Comparison of ENCODE assay signal across 9 cellular contexts in the genomic region with DNA sequence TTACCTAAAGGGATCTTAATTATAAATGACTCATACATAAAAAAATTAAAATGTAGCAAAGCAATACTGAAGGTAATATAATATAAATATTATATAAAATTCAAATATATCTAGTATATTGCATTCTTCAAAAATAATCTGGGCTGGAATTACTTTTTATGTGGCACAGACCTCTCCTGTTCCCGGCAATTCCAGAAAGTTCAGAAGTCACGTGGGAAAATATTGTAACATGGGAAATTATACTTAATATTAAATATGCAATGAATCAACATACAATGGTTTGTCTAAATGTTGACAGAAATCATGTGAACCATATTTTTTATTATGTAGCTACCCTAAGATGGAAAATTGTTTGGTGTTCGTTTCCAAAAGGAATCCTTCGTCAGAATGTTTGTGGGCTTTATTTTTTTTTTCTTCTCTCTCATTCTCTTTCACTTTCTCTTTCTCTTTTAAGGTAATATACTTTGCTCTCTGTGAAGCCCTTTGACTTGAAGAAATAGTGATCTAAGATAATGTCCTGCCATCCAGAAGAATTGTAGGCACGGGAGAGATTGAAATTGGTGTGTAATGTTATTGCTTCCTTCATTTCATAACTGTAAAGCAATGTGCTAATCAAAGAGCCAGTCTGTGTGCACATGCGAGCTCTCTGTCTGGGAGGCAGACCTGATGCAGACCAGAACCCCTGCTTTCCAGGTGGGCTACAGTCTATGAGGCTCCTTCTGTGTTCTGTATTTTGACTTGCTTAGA.
DNase-seq lines count a peak whose midpoint lies in the region; ATAC-seq, FAIRE-seq and TF ChIP-seq lines count a peak whose summit lies in the region.
"Had no signal": no experiment of that assay in that cellular context is flagged by ENCODE, and none has a peak within 500 bp of the region (broad histone marks: within the 10 kb centered on the region; RNA-seq: fewer than 3 reads in every experiment).

No MANE protein-coding gene starts in this region.

- intact Hi-C loops in left ventricle myocardium inferior (cut with micrococcal nuclease), result no loop called here
- intact Hi-C loops in left cardiac atrium (cut with DNase I), result loop anchor here in 1 of 2 donors (5.0 kb wide), 1 partner anchor 533 kb away; no protein-coding TSS in a partner anchor
- intact Hi-C loops in left lung (cut with DNase I), result no loop called here

- H3K27me3 ChIP-seq in left ventricle myocardium inferior (ENCODE audit: low read depth) (peaks cover 3% of the 10 kb centered on the region), left lung (no peaks in the 10 kb centered on the region)

- CTCF ChIA-PET in WTC11 (lab: Charles Lee), result interaction anchor here (0.7 to 1.3 kb wide), 3 partner anchors 356 to 653 kb away, joined by 3 to 5 read pairs (median 3); no protein-coding TSS in a partner anchor

- no peak overlapping the region for H3K4me3 Mint-ChIP-seq in WTC11

- peak overlapping the region; percentile 17; the same call in 1 of the 2 replicates for H3K27ac Mint-ChIP-seq in WTC11

- no peak for ATAC-seq in left cardiac atrium
- ATAC-seq in WTC11, result peak; percentile 59
- ATAC-seq in left lung, result no peak
- ATAC-seq in GM19324 (IDR thresholded peaks at IDR 0.05; ENCODE audit: low FRiP score, unreplicated experiment), result no peak

- H3K36me3 ChIP-seq in left ventricle myocardium inferior (no peaks in the 10 kb centered on the region), left lung (no peaks in the 10 kb centered on the region)

- POLR2A ChIA-PET in WTC11 (lab: Charles Lee), result interaction anchor here (0.6 kb wide), 1 partner anchor 33 kb away, joined by 5 read pairs; no protein-coding TSS in a partner anchor

- peaks cover 46% of the 10 kb centered on the region for H3K4me1 Mint-ChIP-seq in WTC11

- DNase-seq in left ventricle myocardium inferior (no peak), left cardiac atrium (no peak), WTC11 (ENCODE audit: low spot score) (no peak), left lung (no peak), urothelium cell line (ENCODE audit: low spot score) (peak; percentile 18), occipital lobe (lab: John Stamatoyannopoulos, UW) (no peak), cerebellar nuclear complex (lab: John Stamatoyannopoulos, UW) (no peak)
- DNase-seq: activated gamma-delta T cell treated with Interleukin-2 at 50 U/mL for 16 hours had no signal

- H3K27ac ChIP-seq in left ventricle myocardium inferior (replicated peaks), result no peak overlapping the region
- peak overlapping the region; percentile 35 to 43 for H3K27ac ChIP-seq in left lung

- TF ChIP-seq CTCF in left ventricle myocardium inferior (IDR thresholded peaks at IDR 0.05; ENCODE audit: borderline replicate concordance) (no peak), WTC11 (IDR thresholded peaks at IDR 0.05) (no peak), left lung (IDR thresholded peaks at IDR 0.05) (no peak)

- H3K9me3 Mint-ChIP-seq in WTC11, result peaks cover 5% of the 10 kb centered on the region; the same call in 1 of the 2 replicates

- no peaks in the 10 kb centered on the region for H3K9me3 ChIP-seq in left ventricle myocardium inferior (replicated peaks)
- H3K9me3 ChIP-seq in left lung, result no peaks in the 10 kb centered on the region

- H3K4me3 ChIP-seq in left ventricle myocardium inferior (peak overlapping the region; percentile 49), left lung (peak overlapping the region; percentile 3 to 14)

- FAIRE-seq in urothelium cell line (lab: Jason Lieb, UNC), result no peak

- H3K36me3 Mint-ChIP-seq in WTC11, result peaks cover 3% of the 10 kb centered on the region; the same call in 1 of the 2 replicates

- no peaks in the 10 kb centered on the region for H3K27me3 Mint-ChIP-seq in WTC11 (ENCODE audit: low read depth)

- peaks cover 6% of the 10 kb centered on the region for H3K4me1 ChIP-seq in left ventricle myocardium inferior
- H3K4me1 ChIP-seq in left lung, result no peaks in the 10 kb centered on the region

TF ChIP-seq in WTC11, 78 proteins besides CTCF, POLR2A, EP300 and RAD21:
- no peak for TF ChIP-seq NR3C1 (CRISPR knock-in tag; conservative IDR thresholded peaks at IDR 0.05; ENCODE audit: low read depth)
- no peak for TF ChIP-seq CBFB (CRISPR knock-in tag; IDR thresholded peaks at IDR 0.05; ENCODE audit: low read depth)
